In genomic region chrX:2710496-2710895, GRCh38 we compare ENCODE assay signal across 1 cellular context.
TF ChIP-seq lines count a peak whose summit lies in the region.

No MANE protein-coding gene starts in this region.

TF ChIP-seq in SK-N-SH, 30 proteins besides CTCF, POLR2A, EP300 and RAD21 (continued from another document):
- no peak for TF ChIP-seq RXRA (IDR thresholded peaks at IDR 0.05; ENCODE audit: borderline replicate concordance, low read depth)
- TF ChIP-seq GATA2 (CRISPR knock-in tag; IDR thresholded peaks at IDR 0.05), result no peak
- no peak for TF ChIP-seq EZH2phosphoT487 (IDR thresholded peaks at IDR 0.05; ENCODE audit: borderline replicate concordance, low read depth)
